In genomic region chr1:162079023-162079422, GRCh38 we compare ENCODE assay signal across 21 cellular contexts. TPM values are rescaled to one million over a fixed set of nuclear protein-coding genes. Genes with fewer than 3 reads are reported as not detected.
DNase-seq lines count a peak whose midpoint lies in the region; ATAC-seq, FAIRE-seq and TF ChIP-seq lines count a peak whose summit lies in the region.
"Had no signal": no experiment of that assay in that cellular context is flagged by ENCODE, and none has a peak within 500 bp of the region (broad histone marks: within the 10 kb centered on the region; RNA-seq: fewer than 3 reads in every experiment).

No MANE protein-coding gene starts in this region.

- H3K4me1 ChIP-seq in A549 (0 out of 3 replicates have a peak, but pooled peaks cover 4% of the 10 kb centered on the region), Panc1 (ENCODE audit: control insufficient read depth, insufficient read depth, low read length) (peaks cover 67% of the 10 kb centered on the region), hepatocyte (ENCODE audit: insufficient read depth) (no peaks in the 10 kb centered on the region)

- no peaks in the 10 kb centered on the region for H3K27me3 Mint-ChIP-seq in neural crest cell (ENCODE audit: low read depth)

- no peaks in the 10 kb centered on the region for H3K36me3 ChIP-seq in Panc1 (ENCODE audit: control insufficient read depth, insufficient read depth, low read length)
- no peaks in the 10 kb centered on the region for H3K36me3 ChIP-seq in hepatocyte (replicated peaks; ENCODE audit: insufficient read depth, low read depth)
- H3K36me3 ChIP-seq: HAP-1 had no signal

- peaks cover 7% of the 10 kb centered on the region; the same call in 1 of the 3 replicates for H3K9me3 ChIP-seq in A549
- peaks cover 6% of the 10 kb centered on the region; the same call in 1 of the 2 replicates for H3K9me3 ChIP-seq in Panc1 (ENCODE audit: control insufficient read depth, insufficient read depth, low read depth, low read length)
- no peaks in the 10 kb centered on the region for H3K9me3 ChIP-seq in hepatocyte (ENCODE audit: low read depth)
- H3K9me3 ChIP-seq: HAP-1 had no signal

- H3K4me3 ChIP-seq in A549: no peak overlapping the region
- no peak overlapping the region for H3K4me3 ChIP-seq in Panc1 (ENCODE audit: low read depth in 2 of 2, low read length in 2 of 2)
- H3K4me3 ChIP-seq in hepatocyte: no peak overlapping the region
- H3K4me3 ChIP-seq: HAP-1 had no signal

- H2AFZ ChIP-seq in hepatocyte: no peak overlapping the region

- POLR2A ChIA-PET in A549 (lab: Yijun Ruan, JAX) (no interaction called here), Panc1 (lab: Charles Lee) (no interaction called here)

- CTCF ChIA-PET in A549 (lab: Yijun Ruan, JAX) (no interaction called here), Panc1 (lab: Charles Lee) (no interaction called here)

- H3K4me2 ChIP-seq in A549 (no peak overlapping the region), hepatocyte (no peak overlapping the region)

- TF ChIP-seq EP300 in A549 (IDR thresholded peaks at IDR 0.05): no peak

- no TSS peak for BruUV-seq in Panc1 (replicated peaks; lab: Mats Ljungman, UMichigan)

- in situ Hi-C loops in Panc1 (cut with HindIII; ENCODE audit: low pct_unique_long_range_greater_than_20kb, low sequenced_read_pairs): no loop called here

- no peak overlapping the region for H3K4me3 Mint-ChIP-seq in neural crest cell
- H3K4me3 Mint-ChIP-seq: CD4-positive, alpha-beta memory T cell; HFFc6 had no signal

- no peaks in the 10 kb centered on the region for H3K36me3 Mint-ChIP-seq in neural crest cell (ENCODE audit: low read depth)
- H3K36me3 Mint-ChIP-seq: CD4-positive, alpha-beta memory T cell had no signal

- no peak for TF ChIP-seq POLR2A in A549 (IDR thresholded peaks at IDR 0.05; ENCODE audit: low read length)

- H3K79me2 ChIP-seq in hepatocyte: peaks cover 36% of the 10 kb centered on the region

- ATAC-seq in A549 (no peak), Panc1 (no peak), GM18520 (IDR thresholded peaks at IDR 0.05; ENCODE audit: unreplicated experiment) (no peak), HG02571 (IDR thresholded peaks at IDR 0.05; ENCODE audit: unreplicated experiment) (no peak)

- TF ChIP-seq RAD21 in A549 (conservative IDR thresholded peaks at IDR 0.05 in 1 of 2, IDR thresholded peaks at IDR 0.05 in 1 of 2): no peak

- WGBS in A549 (ENCODE audit: missing lambda C conversion rate): 47% methylated on average over 1 of the region's 1 CpG
- 100% methylated on average over 1 of the region's 1 CpG for WGBS in hepatocyte (ENCODE audit: low lambda C conversion rate, missing lambda C conversion rate)

- H3K27ac Mint-ChIP-seq in neural crest cell (ENCODE audit: unreplicated experiment): peak overlapping the region; percentile 84
- H3K27ac Mint-ChIP-seq: CD4-positive, alpha-beta memory T cell; HFFc6 had no signal

- DNase-seq in A549 (ENCODE audit: low read depth in 1 of 2, low spot score in 1 of 2) (no peak), Panc1 (ENCODE audit: low read depth, low spot score) (no peak), neural crest cell (ENCODE audit: low read depth, low spot score) (no peak), hepatocyte (ENCODE audit: low spot score) (no peak)
- DNase-seq: 8988T; C1 segment of cervical spinal cord; Calu3; CD4-positive, alpha-beta memory T cell; COR-L47; DMS53; DMS79 treated with DMSO at 0.1 percent for 48 hours; GF-D8; GOT3; HFFc6 had no signal

- peak; percentile 80 for FAIRE-seq in A549 (lab: Jason Lieb, UNC)
- FAIRE-seq: GM12891, GM18507, H54 had no signal

- H3K9me3 Mint-ChIP-seq in neural crest cell: no peaks in the 10 kb centered on the region

- intact Hi-C loops in Panc1 (cut with micrococcal nuclease; ENCODE audit: unreplicated experiment): no loop called here

- no peak for TF ChIP-seq CTCF in A549 (IDR thresholded peaks at IDR 0.05)
- TF ChIP-seq CTCF in Panc1 (IDR thresholded peaks at IDR 0.05): no peak
- TF ChIP-seq CTCF in neural crest cell (conservative IDR thresholded peaks at IDR 0.05): no peak
- no peak for TF ChIP-seq CTCF in hepatocyte (IDR thresholded peaks at IDR 0.05; ENCODE audit: poor library complexity)

- H3K9me2 ChIP-seq in hepatocyte (replicated peaks; ENCODE audit: insufficient read depth): no peaks in the 10 kb centered on the region

- no peaks in the 10 kb centered on the region for H4K20me1 ChIP-seq in hepatocyte (ENCODE audit: insufficient read depth, poor library complexity, severe bottlenecking)

- no peaks in the 10 kb centered on the region for H3K27me3 ChIP-seq in Panc1 (ENCODE audit: control insufficient read depth, insufficient read depth, low read length)
- no peaks in the 10 kb centered on the region for H3K27me3 ChIP-seq in hepatocyte

- H3K4me1 Mint-ChIP-seq in neural crest cell: peaks cover 18% of the 10 kb centered on the region
- H3K4me1 Mint-ChIP-seq: CD4-positive, alpha-beta memory T cell had no signal

- no peak overlapping the region for H3K27ac ChIP-seq in A549
- peak overlapping the region; percentile 48; the same call in 1 of the 2 replicates for H3K27ac ChIP-seq in Panc1 (ENCODE audit: low read length)
- no peak overlapping the region for H3K27ac ChIP-seq in hepatocyte

TF ChIP-seq in A549, 52 proteins besides CTCF, POLR2A, EP300 and RAD21:
- no peak for TF ChIP-seq NPAS2 (CRISPR knock-in tag; IDR thresholded peaks at IDR 0.05; ENCODE audit: borderline replicate concordance)
- TF ChIP-seq MAFK (IDR thresholded peaks at IDR 0.05; ENCODE audit: partially characterized antibody): peak; percentile 35

RNA-seq across cellular contexts. Expression of gene NOS1AP, which starts 9.5 kb away (rescaled TPM):
- polyA plus RNA-seq in A549 (2011; rRNA removed): 0.13 and 0.17 TPM in 2 replicates
- polyA plus RNA-seq in A549 (2012; cell fraction: cytosol; rRNA removed): 0.13 and 0.31 TPM in 2 replicates
- 0.28 and 0.74 TPM in 2 replicates for polyA plus RNA-seq in A549 (2012; cell fraction: nucleus; rRNA removed)
- 0.25 to 0.34 TPM (median 0.25 TPM) in 3 replicates for polyA plus RNA-seq in A549 (2017; fragmentation: RNase III; extraction: RNeasy Plus Mini Kit Qiagen cat#74134 plus additional on column Dnase treatment)
- 0.17 and 0.34 TPM in 2 replicates for polyA minus RNA-seq in A549 (2011; rRNA and poly(A)+ RNA removed)
- total RNA-seq in Panc1 (2021; ENCODE audit: unreplicated experiment): 27.9 TPM
- 20.0 TPM for polyA plus RNA-seq in Panc1 (2012; ENCODE audit: insufficient read length)
- 7.0 and 7.1 TPM in 2 replicates for total RNA-seq in neural crest cell
- total RNA-seq in hepatocyte: 0.97 and 1.1 TPM in 2 replicates
- 4.4 and 9.3 TPM in 2 replicates for polyA plus RNA-seq in hepatocyte
- total RNA-seq: CD4-positive, alpha-beta memory T cell had no signal
- polyA plus RNA-seq: CD4-positive, alpha-beta memory T cell had no signal

RNA-seq across cellular contexts. Expression of gene OLFML2B, which starts 55.4 kb away (rescaled TPM):
- polyA plus RNA-seq in A549 (2011; rRNA removed) (0.10 and 0.21 TPM in 2 replicates), A549 (2017; fragmentation: RNase III; extraction: RNeasy Plus Mini Kit Qiagen cat#74134 plus additional on column Dnase treatment) (0.45 to 0.79 TPM (median 0.75 TPM) in 3 replicates), hepatocyte (2.9 and 3.9 TPM in 2 replicates)
- 0.16 and 0.17 TPM in 2 replicates for polyA plus RNA-seq in A549 (2012; cell fraction: cytosol; rRNA removed)
- 0.51 and 0.54 TPM in 2 replicates for polyA plus RNA-seq in A549 (2012; cell fraction: nucleus; rRNA removed)
- 0.39 and 0.41 TPM in 2 replicates for polyA minus RNA-seq in A549 (2011; rRNA and poly(A)+ RNA removed)
- total RNA-seq in Panc1 (2021; ENCODE audit: unreplicated experiment) (1.5 TPM), neural crest cell (5.8 and 7.3 TPM in 2 replicates), hepatocyte (1.2 and 2.2 TPM in 2 replicates)
- 2.7 TPM for polyA plus RNA-seq in Panc1 (2012; ENCODE audit: insufficient read length)
- total RNA-seq: Calu3, G401 had no signal
- polyA plus RNA-seq: CD4-positive, alpha-beta memory T cell had no signal
